11 cellular contexts compared by ENCODE assay signal in genomic region chr3:15964605-15965061, GRCh38.
A peak's percentile ranks its signal among the peaks of the same experiment; 100 is the strongest.
DNase-seq lines count a peak whose midpoint lies in the region; ATAC-seq and TF ChIP-seq lines count a peak whose summit lies in the region.
"Had no signal": no experiment of that assay in that cellular context is flagged by ENCODE, and none has a peak within 500 bp of the region (broad histone marks: within the 10 kb centered on the region; RNA-seq: fewer than 3 reads in every experiment).

No MANE protein-coding gene starts in this region.

- peaks cover 14% of the 10 kb centered on the region for H3K4me1 ChIP-seq in GM23248 (ENCODE audit: insufficient read depth)

- peak overlapping the region; percentile 50 for H3K9ac ChIP-seq in GM23248

- TF ChIP-seq CTCF in dorsolateral prefrontal cortex (IDR thresholded peaks at IDR 0.05 in 54 of 56, conservative IDR thresholded peaks at IDR 0.05 in 2 of 56; ENCODE audit: low read depth in 1 of 56, partially characterized antibody in 56 of 56), result no peak

- intact Hi-C loops in sciatic nerve (cut with DNase I), result no loop called here
- intact Hi-C loops in dorsolateral prefrontal cortex (cut with DNase I), result no loop called here

- 16 to 19% methylated on average over 9 to 11 of the region's 11 CpGs for WGBS in GM23248 (ENCODE audit: low coverage in 1 of 2, low lambda C conversion rate in 2 of 2, missing lambda C conversion rate in 2 of 2), 2 experiments

- H3K9me2 ChIP-seq in GM23248 (ENCODE audit: insufficient read depth), result no peaks in the 10 kb centered on the region

- no peaks in the 10 kb centered on the region for H3K9me3 ChIP-seq in GM23248 (ENCODE audit: low read depth)

- H3F3A ChIP-seq in GM23248 (ENCODE audit: insufficient read depth), result peaks cover 16% of the 10 kb centered on the region

- in situ Hi-C loops in GM23248 (cut with MboI), result no loop called here

- H4K20me1 ChIP-seq in GM23248 (ENCODE audit: insufficient read depth), result no peaks in the 10 kb centered on the region

- H3K79me2 ChIP-seq in GM23248 (ENCODE audit: insufficient read depth), result no peaks in the 10 kb centered on the region

- peak overlapping the region; percentile 92 for H2AFZ ChIP-seq in GM23248

- ATAC-seq in sciatic nerve, result peak; percentile 83
- no peak for ATAC-seq in GM18868 (IDR thresholded peaks at IDR 0.05; ENCODE audit: unreplicated experiment)

- peak overlapping the region; percentile 37 for H3K4me3 ChIP-seq in GM23248
- H3K4me3 ChIP-seq in dorsolateral prefrontal cortex, result peak overlapping the region in 14 of 59 donors; percentile 5 to 30 (median 16)

- H3K27me3 ChIP-seq in GM23248 (replicated peaks; ENCODE audit: insufficient read depth) (no peaks in the 10 kb centered on the region), dorsolateral prefrontal cortex (no peaks in the 10 kb centered on the region)

- H3K27ac ChIP-seq in GM23248, result peak overlapping the region; percentile 65
- H3K27ac ChIP-seq in dorsolateral prefrontal cortex, result peak overlapping the region in 2 of 59 donors; percentile 9 to 23

- H3K36me3 ChIP-seq in GM23248 (ENCODE audit: low read depth), result no peaks in the 10 kb centered on the region

- H3K4me2 ChIP-seq in GM23248 (ENCODE audit: unreplicated experiment), result peak overlapping the region; percentile 49

- DNase-seq in GM23248, result peak; percentile 67
- DNase-seq in RPMI7951 (ENCODE audit: low read depth), result peak; percentile 89
- DNase-seq in fibroblast of peridontal ligament (ENCODE audit: extremely low read depth), result peak; percentile 81
- no peak for DNase-seq in sciatic nerve (ENCODE audit: low spot score)
- no peak for DNase-seq in dorsolateral prefrontal cortex
- no peak for DNase-seq in DMS 273 treated with DMSO at 0.1 percent for 48 hours (lab: John Stamatoyannopoulos, UW)
- DNase-seq in NCI-H2196 (lab: John Stamatoyannopoulos, UW; ENCODE audit: unreplicated experiment), result no peak
- DNase-seq: activated gamma-delta T cell, NCI-H2081 treated with DMSO at 0.1 percent for 48 hours, occipital lobe had no signal

Comparison
In these comparisons a context has a peak if more than half of its experiments do, and no peak if none do; other contexts are left out.
1. DNase-seq: peak in GM23248 (single experiment), RPMI7951 (single experiment) and fibroblast of peridontal ligament (single experiment); none in sciatic nerve (single experiment), dorsolateral prefrontal cortex (0 of 10), DMS 273 treated with DMSO at 0.1 percent for 48 hours (single experiment) and NCI-H2196 (single experiment).